Comparison of ENCODE assay signal across 8 cellular contexts in the genomic region with DNA sequence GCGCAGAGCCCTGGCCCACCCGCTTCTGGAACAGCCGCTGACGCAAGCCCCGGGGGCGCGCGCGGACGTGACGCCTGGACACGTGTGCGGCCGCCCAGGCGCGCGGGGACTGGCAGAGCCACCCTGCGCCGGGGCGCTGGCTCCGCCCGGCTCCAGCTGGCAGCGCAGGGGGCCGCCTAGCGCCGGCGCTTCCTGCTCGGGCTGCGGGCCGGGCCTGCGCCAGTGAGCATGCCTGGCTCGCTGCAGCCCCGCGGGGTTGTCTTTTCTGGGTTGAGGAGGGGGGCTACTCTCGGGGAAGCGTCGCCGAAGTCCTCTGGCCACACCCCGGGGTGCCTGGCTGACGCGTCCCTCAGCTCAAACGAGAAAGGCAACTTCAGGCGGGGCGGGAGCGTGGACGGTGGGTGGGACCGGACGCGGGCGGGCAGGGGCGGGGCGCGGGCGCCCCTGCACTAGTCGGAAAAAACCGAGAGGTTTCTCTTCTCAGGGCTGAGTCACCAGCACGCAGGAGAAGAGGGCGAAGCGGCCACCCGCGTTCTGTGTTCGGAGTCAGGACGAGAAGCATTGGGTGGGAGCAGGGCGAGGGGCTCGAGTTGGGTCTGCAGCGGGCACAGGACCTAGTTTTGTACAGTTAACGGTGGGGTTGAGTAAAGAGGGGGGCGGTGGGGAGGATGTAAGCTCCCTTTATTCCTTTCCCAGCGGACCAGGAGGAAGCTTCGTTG. TPM values are rescaled to one million over a fixed set of nuclear protein-coding genes. Genes with fewer than 3 reads are reported as not detected.
A peak's percentile ranks its signal among the peaks of the same experiment; 100 is the strongest.
DNase-seq lines count a peak whose midpoint lies in the region; ATAC-seq, FAIRE-seq and TF ChIP-seq lines count a peak whose summit lies in the region.

A gene with protein sequence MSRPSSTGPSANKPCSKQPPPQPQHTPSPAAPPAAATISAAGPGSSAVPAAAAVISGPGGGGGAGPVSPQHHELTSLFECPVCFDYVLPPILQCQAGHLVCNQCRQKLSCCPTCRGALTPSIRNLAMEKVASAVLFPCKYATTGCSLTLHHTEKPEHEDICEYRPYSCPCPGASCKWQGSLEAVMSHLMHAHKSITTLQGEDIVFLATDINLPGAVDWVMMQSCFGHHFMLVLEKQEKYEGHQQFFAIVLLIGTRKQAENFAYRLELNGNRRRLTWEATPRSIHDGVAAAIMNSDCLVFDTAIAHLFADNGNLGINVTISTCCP (minus strand): TSS at position 48 of the 719 bp plus-strand sequence. CDS start 320 bp downstream, outside the sequence.

- H3K36me3 Mint-ChIP-seq in astrocyte (ENCODE audit: low read depth, unreplicated experiment): no peaks in the 10 kb centered on the region

- H3K27me3 ChIP-seq in astrocyte (ENCODE audit: insufficient read depth, low read length): no peaks in the 10 kb centered on the region

- peak; percentile 75 to 86 for DNase-seq in NCI-H1930 (lab: John Stamatoyannopoulos, UW)
- peak; percentile 90 for DNase-seq in T-helper 22 cell (ENCODE audit: low read depth)
- peak; percentile 88 for DNase-seq in astrocyte (ENCODE audit: low read depth)
- peak; percentile 93 for DNase-seq in hepatic stellate cell (ENCODE audit: low spot score)
- DNase-seq in retina: peak; percentile 92
- DNase-seq in cortex of kidney (lab: John Stamatoyannopoulos, UW): no peak

- H3K36me3 ChIP-seq in astrocyte (ENCODE audit: insufficient read depth, low read length): no peaks in the 10 kb centered on the region

- H2AFZ ChIP-seq in astrocyte (ENCODE audit: low read depth, low read length): peak within 1 kb of the TSS; percentile 82

- ATAC-seq in GM18502 (IDR thresholded peaks at IDR 0.05; ENCODE audit: poor library complexity, unreplicated experiment) (peak; percentile 61), HG02885 (IDR thresholded peaks at IDR 0.05; ENCODE audit: poor library complexity, unreplicated experiment) (peak; percentile 59)

- TF ChIP-seq CTCF in astrocyte (IDR thresholded peaks at IDR 0.05; ENCODE audit: insufficient read depth, low read depth, low read length): no peak

- H3K27ac Mint-ChIP-seq in astrocyte (ENCODE audit: unreplicated experiment): peak within 1 kb of the TSS; percentile 99

- H3K4me1 ChIP-seq in astrocyte (ENCODE audit: insufficient read depth, low read length): peaks cover 28% of the 10 kb centered on the region

- no peaks in the 10 kb centered on the region for H3K9me3 ChIP-seq in astrocyte (ENCODE audit: insufficient read depth, low read depth, low read length)

- H3K79me2 ChIP-seq in astrocyte (ENCODE audit: insufficient read depth, low read length): peaks cover 38% of the 10 kb centered on the region

- peak within 1 kb of the TSS; percentile 89 for H3K9ac ChIP-seq in astrocyte (ENCODE audit: low read length)

- peaks cover 29% of the 10 kb centered on the region for H3K4me1 Mint-ChIP-seq in astrocyte (ENCODE audit: low read depth, unreplicated experiment)

- H3K4me3 Mint-ChIP-seq in astrocyte (ENCODE audit: unreplicated experiment): peak within 1 kb of the TSS; percentile 95

- peak within 1 kb of the TSS; percentile 91 for H3K27ac ChIP-seq in astrocyte (ENCODE audit: low read depth, low read length)

- H3K4me2 ChIP-seq in astrocyte (ENCODE audit: low read length): peak within 1 kb of the TSS; percentile 96

- peaks cover 28% of the 10 kb centered on the region for H4K20me1 ChIP-seq in astrocyte (ENCODE audit: insufficient read depth, low read length)

- no peaks in the 10 kb centered on the region for H3K27me3 Mint-ChIP-seq in astrocyte (ENCODE audit: low read depth, unreplicated experiment)

- no peak for FAIRE-seq in astrocyte (lab: Jason Lieb, UNC)

- H3K9me3 Mint-ChIP-seq in astrocyte (ENCODE audit: unreplicated experiment): no peaks in the 10 kb centered on the region

- peak within 1 kb of the TSS; percentile 86 for H3K4me3 ChIP-seq in astrocyte (ENCODE audit: insufficient read depth, low read depth, low read length)

RNA-seq across cellular contexts. Expression of the gene that starts here (rescaled TPM):
- total RNA-seq in astrocyte: 39.3 and 46.2 TPM in 2 replicates
